Comparison of ENCODE assay signal across 16 cellular contexts in the genomic region with DNA sequence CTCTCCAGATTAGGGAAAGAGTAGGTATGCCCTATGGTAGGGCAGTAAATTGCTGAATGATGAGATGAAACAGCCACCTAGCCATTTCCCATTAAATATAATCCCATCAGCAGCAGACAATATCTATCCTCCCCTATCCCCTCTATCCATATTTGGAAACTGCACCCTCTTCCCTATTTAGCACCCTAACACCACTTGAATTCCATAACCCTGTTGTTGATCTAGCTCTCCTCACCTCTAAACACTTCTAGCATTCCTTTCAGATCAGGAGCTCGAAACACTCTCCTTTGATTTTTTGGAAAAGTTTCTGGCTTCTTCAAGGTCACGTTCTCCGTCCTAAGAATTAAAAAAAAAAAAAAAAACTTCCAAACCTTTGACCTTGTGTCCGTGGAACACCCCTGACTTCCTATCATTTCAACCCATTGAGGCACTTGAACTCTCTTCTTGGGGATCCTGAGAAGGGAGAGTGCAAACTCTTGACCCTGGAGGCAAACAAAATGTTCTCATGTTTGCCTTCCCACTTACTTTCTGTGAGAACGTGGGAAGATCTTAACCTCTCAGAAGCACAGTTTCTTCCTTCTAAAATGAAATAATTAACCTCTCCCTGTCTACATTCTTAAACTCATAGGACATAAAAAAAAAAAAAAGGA.
"Had no signal": no experiment of that assay in that cellular context is flagged by ENCODE, and none has a peak within 500 bp of the region (broad histone marks: within the 10 kb centered on the region; RNA-seq: fewer than 3 reads in every experiment).

No MANE protein-coding gene starts in this region.

- H3K27me3 ChIP-seq: adrenal gland, foreskin keratinocyte, suprapubic skin, transverse colon had no signal

- H3K27me3 Mint-ChIP-seq: activated CD4-positive, alpha-beta memory T cell treated with anti-CD3 and anti-CD28 coated beads, Interleukin-2, amount 10 ng/mL, durations not matched to agents 7 days and 5 days; activated CD4-positive, alpha-beta T cell treated with anti-CD3 and anti-CD28 coated beads for 36 hours; activated CD8-positive, alpha-beta memory T cell treated with anti-CD3 and anti-CD28 coated beads, Interleukin-2, amount 10 ng/mL, durations not matched to agents 7 days and 5 days; effector memory CD8-positive, alpha-beta T cell; memory B cell; naive thymus-derived CD4-positive, alpha-beta T cell had no signal

- H3K9me3 ChIP-seq: adrenal gland, suprapubic skin, transverse colon had no signal

- ATAC-seq: activated CD4-positive, alpha-beta T cell treated with anti-CD3 and anti-CD28 coated beads for 36 hours; activated CD8-positive, alpha-beta memory T cell treated with anti-CD3 and anti-CD28 coated beads, Interleukin-2, amount 10 ng/mL, durations not matched to agents 7 days and 5 days; effector memory CD8-positive, alpha-beta T cell; foreskin keratinocyte; naive thymus-derived CD4-positive, alpha-beta T cell; stimulated activated naive CD8-positive, alpha-beta T cell treated with anti-CD3 and anti-CD28 coated beads, Interleukin-15, Interleukin-2, amounts not matched to agents 100 U/mL and 50 U/mL, for 24 hours had no signal

- H3K4me1 Mint-ChIP-seq: activated CD4-positive, alpha-beta memory T cell treated with anti-CD3 and anti-CD28 coated beads, Interleukin-2, amount 10 ng/mL, durations not matched to agents 7 days and 5 days; activated CD4-positive, alpha-beta T cell treated with anti-CD3 and anti-CD28 coated beads for 36 hours; activated CD8-positive, alpha-beta memory T cell treated with anti-CD3 and anti-CD28 coated beads, Interleukin-2, amount 10 ng/mL, durations not matched to agents 7 days and 5 days; memory B cell; naive thymus-derived CD4-positive, alpha-beta T cell had no signal

- H3K4me3 Mint-ChIP-seq: activated CD4-positive, alpha-beta memory T cell treated with anti-CD3 and anti-CD28 coated beads, Interleukin-2, amount 10 ng/mL, durations not matched to agents 7 days and 5 days; activated CD4-positive, alpha-beta T cell treated with anti-CD3 and anti-CD28 coated beads for 36 hours; activated CD8-positive, alpha-beta memory T cell treated with anti-CD3 and anti-CD28 coated beads, Interleukin-2, amount 10 ng/mL, durations not matched to agents 7 days and 5 days; activated naive CD4-positive, alpha-beta T cell treated with anti-CD3 and anti-CD28 coated beads for 36 hours; effector memory CD8-positive, alpha-beta T cell; memory B cell; naive thymus-derived CD4-positive, alpha-beta T cell had no signal

- H3K27ac Mint-ChIP-seq: activated CD4-positive, alpha-beta memory T cell treated with anti-CD3 and anti-CD28 coated beads, Interleukin-2, amount 10 ng/mL, durations not matched to agents 7 days and 5 days; activated CD4-positive, alpha-beta T cell treated with anti-CD3 and anti-CD28 coated beads for 36 hours; activated CD8-positive, alpha-beta memory T cell treated with anti-CD3 and anti-CD28 coated beads, Interleukin-2, amount 10 ng/mL, durations not matched to agents 7 days and 5 days; activated naive CD4-positive, alpha-beta T cell treated with anti-CD3 and anti-CD28 coated beads for 36 hours; effector memory CD8-positive, alpha-beta T cell; memory B cell had no signal

- H3K27ac ChIP-seq: foreskin keratinocyte, parathyroid adenoma, suprapubic skin, transverse colon had no signal

- H3K9me3 Mint-ChIP-seq: activated CD4-positive, alpha-beta memory T cell treated with anti-CD3 and anti-CD28 coated beads, Interleukin-2, amount 10 ng/mL, durations not matched to agents 7 days and 5 days; activated naive CD4-positive, alpha-beta T cell treated with anti-CD3 and anti-CD28 coated beads for 36 hours; effector memory CD8-positive, alpha-beta T cell; memory B cell had no signal

- H3K4me3 ChIP-seq: adrenal gland, suprapubic skin, transverse colon had no signal

- DNase-seq: activated CD4-positive, alpha-beta memory T cell treated with anti-CD3 and anti-CD28 coated beads, Interleukin-2, amount 10 ng/mL, durations not matched to agents 7 days and 5 days; activated CD4-positive, alpha-beta T cell treated with anti-CD3 and anti-CD28 coated beads for 36 hours; activated CD8-positive, alpha-beta memory T cell treated with anti-CD3 and anti-CD28 coated beads, Interleukin-2, amount 10 ng/mL, durations not matched to agents 7 days and 5 days; activated naive CD4-positive, alpha-beta T cell treated with anti-CD3 and anti-CD28 coated beads for 36 hours; activated T-cell treated with anti-CD3 and anti-CD28 coated beads, Interleukin-2, amount 50 U/mL, for 1 hour; adrenal gland; effector memory CD8-positive, alpha-beta T cell; foreskin keratinocyte; hippocampal formation; naive thymus-derived CD4-positive, alpha-beta T cell; stimulated activated CD8-positive, alpha-beta memory T cell treated with anti-CD3 and anti-CD28 coated beads, Interleukin-4, amount 100 ng/mL, for 48 hours; stimulated activated naive CD8-positive, alpha-beta T cell treated with anti-CD3 and anti-CD28 coated beads, Interleukin-15, Interleukin-2, amounts not matched to agents 100 U/mL and 50 U/mL, for 24 hours; transverse colon had no signal

- H3K4me1 ChIP-seq: foreskin keratinocyte, parathyroid adenoma, suprapubic skin, transverse colon had no signal
